ENCODE assay signal across 9 cellular contexts in the genomic region with DNA sequence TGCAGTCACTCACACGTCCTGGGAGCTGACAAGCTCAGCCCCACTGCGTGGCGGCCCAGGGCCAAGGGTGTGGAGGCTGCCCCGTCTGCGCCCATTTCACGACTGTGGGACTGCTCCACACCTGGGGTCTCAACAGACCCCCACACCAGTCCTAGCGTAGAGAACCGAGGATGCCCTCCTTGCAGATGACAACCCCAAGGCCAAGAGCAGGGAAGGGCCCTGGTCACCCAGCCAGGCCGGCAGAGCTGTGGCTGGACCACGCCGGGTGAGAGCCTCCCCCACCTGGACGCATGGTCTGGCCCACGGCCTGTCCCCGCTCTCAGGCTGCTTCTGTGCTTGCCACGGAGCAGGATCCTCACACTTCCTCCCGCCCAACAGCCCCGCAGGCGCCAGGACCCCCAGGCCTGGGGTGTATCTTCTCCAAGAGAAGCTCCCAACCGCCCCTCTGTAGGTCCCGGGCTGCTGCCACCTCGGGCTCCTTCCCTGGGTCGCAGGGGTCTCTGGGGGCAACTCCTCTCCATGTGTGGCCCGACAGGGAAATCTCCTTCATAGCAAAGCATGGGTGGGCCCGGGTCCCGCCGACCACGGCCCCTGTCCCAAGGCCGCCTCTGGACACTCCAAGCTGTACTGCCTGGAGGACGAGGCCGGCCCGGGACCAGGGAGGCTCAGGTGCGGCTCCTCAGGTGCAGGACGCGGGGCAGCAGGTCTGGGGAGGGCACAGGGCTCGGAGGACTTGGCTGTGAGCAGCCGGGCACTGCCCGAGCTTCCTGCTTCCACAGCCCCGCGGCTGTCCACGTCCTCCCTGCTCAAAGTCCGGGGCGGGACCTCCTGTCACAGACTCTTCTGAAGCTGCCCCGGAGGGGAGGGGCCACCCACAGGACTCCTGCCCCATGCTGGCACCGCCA.
DNase-seq lines count a peak whose midpoint lies in the region; ATAC-seq, FAIRE-seq and TF ChIP-seq lines count a peak whose summit lies in the region.
"Had no signal": no experiment of that assay in that cellular context is flagged by ENCODE, and none has a peak within 500 bp of the region (broad histone marks: within the 10 kb centered on the region; RNA-seq: fewer than 3 reads in every experiment).

No MANE protein-coding gene starts in this region.

- no peaks in the 10 kb centered on the region for H4K20me1 ChIP-seq in H9 (ENCODE audit: control insufficient read depth, insufficient read depth, insufficient read length)

- FAIRE-seq in kidney (lab: Jason Lieb, UNC) = no peak
- no peak for FAIRE-seq in small intestine (lab: Jason Lieb, UNC)

- no peak overlapping the region for H4K5ac ChIP-seq in H9 (ENCODE audit: insufficient read length, low read depth, low read length)

- H3K18ac ChIP-seq in H9 (ENCODE audit: insufficient read length, low read depth, low read length) = no peak overlapping the region

- H3K27ac ChIP-seq in H9 (ENCODE audit: insufficient read length, low read depth, low read length) (no peak overlapping the region), adrenal gland (no peak overlapping the region), kidney (ENCODE audit: low read depth in 2 of 2, low read length in 2 of 2) (no peak overlapping the region), small intestine (ENCODE audit: low read depth in 1 of 2, low read length in 1 of 2) (no peak overlapping the region)

- H3K9me3 ChIP-seq in H9 (ENCODE audit: control insufficient read depth, low read depth, low read length) (peaks cover under 1% of the 10 kb centered on the region), adrenal gland (replicated peaks in 1 of 3) (no peaks in the 10 kb centered on the region), kidney (ENCODE audit: control insufficient read depth in 1 of 2, low read length in 2 of 2) (peaks cover 0 to 15% of the 10 kb centered on the region in 2 donors), small intestine (ENCODE audit: control insufficient read depth, low read depth) (no peaks in the 10 kb centered on the region)

- H4K91ac ChIP-seq in H9 (ENCODE audit: insufficient read length, low read depth, low read length) = no peak overlapping the region

- DNase-seq in H9 (no peak), adrenal gland (peak in 4 of 7 donors; percentile 13 to 32 (median 18)), kidney (peak; percentile 88), small intestine (peak; percentile 84), GOT3 (lab: John Stamatoyannopoulos, UW) (no peak), NCI-H82 (lab: John Stamatoyannopoulos, UW) (no peak)
- DNase-seq in stimulated activated naive CD4-positive, alpha-beta T cell treated with Interleukin-2 at 50 U/mL for 16 hours (lab: John Stamatoyannopoulos, UW) = no peak
- DNase-seq: NCI-H526 treated with DMSO at 0.1 percent for 48 hours had no signal

- no peak overlapping the region for H2BK20ac ChIP-seq in H9 (ENCODE audit: low read depth, low read length, poor library complexity, severe bottlenecking)

- H3K36me3 ChIP-seq in adrenal gland (replicated peaks in 1 of 2) (no peaks in the 10 kb centered on the region), kidney (ENCODE audit: control insufficient read depth in 1 of 2, insufficient read depth in 2 of 2, low read length in 2 of 2) (no peaks in the 10 kb centered on the region), small intestine (ENCODE audit: control insufficient read depth in 2 of 2, insufficient read depth in 2 of 2, low read length in 2 of 2) (no peaks in the 10 kb centered on the region)

- TF ChIP-seq POLR2A in adrenal gland (IDR thresholded peaks at IDR 0.05) = no peak

- no peak overlapping the region for H4K8ac ChIP-seq in H9 (replicated peaks; ENCODE audit: insufficient read length, low read depth, low read length)

- no peaks in the 10 kb centered on the region for H3K4me1 ChIP-seq in H9 (ENCODE audit: insufficient read depth, low read length)
- no peaks in the 10 kb centered on the region for H3K4me1 ChIP-seq in adrenal gland (replicated peaks in 1 of 2)
- peaks cover 0 to 3% of the 10 kb centered on the region in 2 donors for H3K4me1 ChIP-seq in kidney (ENCODE audit: control insufficient read depth in 1 of 2, insufficient read depth in 1 of 2, low read depth in 1 of 2, low read length in 2 of 2)
- H3K4me1 ChIP-seq in small intestine (ENCODE audit: control insufficient read depth in 2 of 2, insufficient read depth in 1 of 2, low read depth in 1 of 2, low read length in 1 of 2) = peaks cover 0 to 3% of the 10 kb centered on the region in 2 donors

- peaks cover 42% of the 10 kb centered on the region for H3K27me3 Mint-ChIP-seq in H9 (ENCODE audit: low read depth)

- no peak overlapping the region for H3K4ac ChIP-seq in H9 (ENCODE audit: low read depth, low read length)

- peak overlapping the region; percentile 55 to 72; a peak in 4 of 5 replicates for H3K4me3 Mint-ChIP-seq in H9

- intact Hi-C loops in adrenal gland (cut with DNase I) = no loop called here
- intact Hi-C loops in kidney (cut with DNase I) = no loop called here

- peaks cover 2 to 7% (median 3%) of the 10 kb centered on the region in 3 experiments; a peak in 5 of 7 replicates for H3K36me3 Mint-ChIP-seq in H9 (ENCODE audit: insufficient read depth in 1 of 3, low read depth in 3 of 3)

- no peak overlapping the region for H3K14ac ChIP-seq in H9 (ENCODE audit: insufficient read depth, low read length)

- peaks cover 4 to 5% of the 10 kb centered on the region in 2 experiments for H3K9me3 Mint-ChIP-seq in H9

- no peak overlapping the region for H2BK12ac ChIP-seq in H9 (ENCODE audit: insufficient read length, low read depth, low read length)

- ATAC-seq in HG02610 (IDR thresholded peaks at IDR 0.05; ENCODE audit: unreplicated experiment) = no peak

- peak overlapping the region in 1 of 4 donors; percentile 39 for H3K4me3 ChIP-seq in adrenal gland
- peak overlapping the region in 1 of 2 donors; percentile 43 for H3K4me3 ChIP-seq in kidney (ENCODE audit: low read length in 2 of 2)
- H3K4me3 ChIP-seq in small intestine (ENCODE audit: low read depth in 1 of 2, low read length in 2 of 2) = no peak overlapping the region

- peaks cover 4 to 10% of the 10 kb centered on the region in 2 experiments; a peak in 3 of 4 replicates for H3K4me1 Mint-ChIP-seq in H9

- no peak overlapping the region for H2AFZ ChIP-seq in H9 (ENCODE audit: low read length)

- H2AK5ac ChIP-seq in H9 (ENCODE audit: insufficient read length, low read length) = no peak overlapping the region

- no peaks in the 10 kb centered on the region for H3K79me1 ChIP-seq in H9 (ENCODE audit: insufficient read depth, low read depth, low read length, poor library complexity, severe bottlenecking)

- peak overlapping the region; percentile 55 for H3K4me2 ChIP-seq in H9 (ENCODE audit: insufficient read depth, insufficient read length, low read length)

- no peak overlapping the region for H3K27ac Mint-ChIP-seq in H9

- H3K23ac ChIP-seq in H9 (ENCODE audit: insufficient read length, low read depth, low read length) = no peak overlapping the region

- no peaks in the 10 kb centered on the region for H3K79me2 ChIP-seq in H9 (ENCODE audit: insufficient read depth, low read length)

- H3K23me2 ChIP-seq in H9 (ENCODE audit: insufficient read length, low read depth, low read length, poor library complexity, severe bottlenecking) = peaks cover 5% of the 10 kb centered on the region

- no peak overlapping the region for H2BK5ac ChIP-seq in H9 (ENCODE audit: insufficient read length, low read length)

- H2BK120ac ChIP-seq in H9 (ENCODE audit: low read depth, low read length, poor library complexity, severe bottlenecking) = no peak overlapping the region

- H3K27me3 ChIP-seq in H9 (ENCODE audit: insufficient read depth, low read length) = no peaks in the 10 kb centered on the region
- peaks cover 32% of the 10 kb centered on the region for H3K27me3 ChIP-seq in adrenal gland
- no peaks in the 10 kb centered on the region for H3K27me3 ChIP-seq in small intestine (ENCODE audit: control insufficient read depth in 2 of 2, insufficient read depth in 2 of 2, low read length in 2 of 2)

- TF ChIP-seq CTCF in H9 (conservative IDR thresholded peaks at IDR 0.05) = no peak
- TF ChIP-seq CTCF in adrenal gland (IDR thresholded peaks at IDR 0.05) = no peak
- no peak for TF ChIP-seq CTCF in kidney (IDR thresholded peaks at IDR 0.05; ENCODE audit: borderline replicate concordance, extremely low read depth, insufficient read depth)

- no peak overlapping the region for H2BK15ac ChIP-seq in H9 (ENCODE audit: low read depth, low read length)

- no CpG with 5 or more reads among the region's 44 CpGs for WGBS in H9 (ENCODE audit: extremely low coverage, insufficient read length, low lambda C conversion rate)
- 68 to 85% (median 77%) methylated on average over 5 to 44 of the region's 44 CpGs for WGBS in adrenal gland, 4 donors
- 66 to 74% (median 72%) methylated on average over 42 to 44 of the region's 44 CpGs for WGBS in small intestine, 3 donors

- no peak overlapping the region for H3T11ph ChIP-seq in H9 (ENCODE audit: low read length)

- H3K9ac ChIP-seq in H9 (ENCODE audit: extremely low read depth, insufficient read length, low read length) (no peak overlapping the region), kidney (ENCODE audit: low read length in 2 of 2) (no peak overlapping the region)

- H3K56ac ChIP-seq in H9 (ENCODE audit: insufficient read length, low read depth, low read length) = no peak overlapping the region

Comparison
In these comparisons a context has a peak if more than half of its experiments do, and no peak if none do; other contexts are left out.
1. DNase-seq: peak in adrenal gland (4 of 7), kidney (single experiment) and small intestine (single experiment); none in H9 (single experiment), stimulated activated naive CD4-positive, alpha-beta T cell treated with Interleukin-2 at 50 U/mL for 16 hours (single experiment), GOT3 (single experiment) and NCI-H82 (single experiment).